Comparison of ENCODE assay signal across 1 cellular context in the genomic region with DNA sequence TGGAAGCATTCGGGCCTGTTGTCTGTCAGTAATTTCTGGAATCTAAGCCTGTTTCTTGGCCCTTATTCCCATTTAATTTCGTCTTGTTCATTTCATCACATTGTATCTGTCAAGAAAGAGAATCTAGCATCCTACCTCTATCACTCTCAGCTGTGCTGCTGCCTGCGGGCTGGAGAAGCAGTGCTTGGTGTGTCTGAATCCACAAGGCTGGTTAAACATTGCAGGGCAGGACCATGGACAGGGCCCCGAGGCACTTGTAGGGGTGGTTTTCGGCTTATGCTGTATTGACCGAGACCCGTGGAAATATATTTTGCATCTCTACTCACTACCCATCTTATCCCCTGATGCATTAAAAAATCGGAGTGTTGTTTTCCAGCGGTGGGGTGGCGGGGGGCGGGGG.
A peak's percentile ranks its signal among the peaks of the same experiment; 100 is the strongest.
TF ChIP-seq lines count a peak whose summit lies in the region.

No MANE protein-coding gene starts in this region.

TF ChIP-seq in HepG2, 621 proteins besides CTCF, POLR2A, EP300 and RAD21 (continued from another document and continues in another):
- TF ChIP-seq, protein P1, sequence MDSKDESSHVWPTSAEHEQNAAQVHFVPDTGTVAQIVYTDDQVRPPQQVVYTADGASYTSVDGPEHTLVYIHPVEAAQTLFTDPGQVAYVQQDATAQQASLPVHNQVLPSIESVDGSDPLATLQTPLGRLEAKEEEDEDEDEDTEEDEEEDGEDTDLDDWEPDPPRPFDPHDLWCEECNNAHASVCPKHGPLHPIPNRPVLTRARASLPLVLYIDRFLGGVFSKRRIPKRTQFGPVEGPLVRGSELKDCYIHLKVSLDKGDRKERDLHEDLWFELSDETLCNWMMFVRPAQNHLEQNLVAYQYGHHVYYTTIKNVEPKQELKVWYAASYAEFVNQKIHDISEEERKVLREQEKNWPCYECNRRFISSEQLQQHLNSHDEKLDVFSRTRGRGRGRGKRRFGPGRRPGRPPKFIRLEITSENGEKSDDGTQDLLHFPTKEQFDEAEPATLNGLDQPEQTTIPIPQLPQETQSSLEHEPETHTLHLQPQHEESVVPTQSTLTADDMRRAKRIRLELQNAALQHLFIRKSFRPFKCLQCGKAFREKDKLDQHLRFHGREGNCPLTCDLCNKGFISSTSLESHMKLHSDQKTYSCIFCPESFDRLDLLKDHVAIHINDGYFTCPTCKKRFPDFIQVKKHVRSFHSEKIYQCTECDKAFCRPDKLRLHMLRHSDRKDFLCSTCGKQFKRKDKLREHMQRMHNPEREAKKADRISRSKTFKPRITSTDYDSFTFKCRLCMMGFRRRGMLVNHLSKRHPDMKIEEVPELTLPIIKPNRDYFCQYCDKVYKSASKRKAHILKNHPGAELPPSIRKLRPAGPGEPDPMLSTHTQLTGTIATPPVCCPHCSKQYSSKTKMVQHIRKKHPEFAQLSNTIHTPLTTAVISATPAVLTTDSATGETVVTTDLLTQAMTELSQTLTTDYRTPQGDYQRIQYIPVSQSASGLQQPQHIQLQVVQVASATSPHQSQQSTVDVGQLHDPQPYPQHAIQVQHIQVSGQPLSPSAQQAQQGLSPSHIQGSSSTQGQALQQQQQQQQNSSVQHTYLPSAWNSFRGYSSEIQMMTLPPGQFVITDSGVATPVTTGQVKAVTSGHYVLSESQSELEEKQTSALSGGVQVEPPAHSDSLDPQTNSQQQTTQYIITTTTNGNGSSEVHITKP (CRISPR knock-in tag; IDR thresholded peaks at IDR 0.05; ENCODE audit: low read depth) = peak; percentile 61; the same call in 1 of the 2 replicates
- TF ChIP-seq MED8 (CRISPR knock-in tag; IDR thresholded peaks at IDR 0.05; ENCODE audit: insufficient replicate concordance) (no peak), FOXK1 (CRISPR knock-in tag; IDR thresholded peaks at IDR 0.05; ENCODE audit: borderline replicate concordance, low read depth) (peak; percentile 57; the same call in 1 of the 2 replicates), ZNF543 (CRISPR knock-in tag; IDR thresholded peaks at IDR 0.05) (no peak), ZFP41 (CRISPR knock-in tag; IDR thresholded peaks at IDR 0.05; ENCODE audit: borderline replicate concordance) (no peak), MBD4 (IDR thresholded peaks at IDR 0.05; ENCODE audit: borderline replicate concordance, low read length) (no peak), SIN3A (IDR thresholded peaks at IDR 0.05; ENCODE audit: borderline replicate concordance, low read depth, low read length) (peak; percentile 49; the same call in 1 of the 2 replicates), ZNF460 (CRISPR knock-in tag; IDR thresholded peaks at IDR 0.05; ENCODE audit: borderline replicate concordance) (no peak), CREB1 (IDR thresholded peaks at IDR 0.05) (no peak), CREB1 (CRISPR knock-in tag; IDR thresholded peaks at IDR 0.05) (no peak), ATAD3A (CRISPR knock-in tag; IDR thresholded peaks at IDR 0.05) (no peak), ZNF263 (CRISPR knock-in tag; IDR thresholded peaks at IDR 0.05) (peak; percentile 45; the same call in 1 of the 2 replicates), SNAI1 (CRISPR knock-in tag; IDR thresholded peaks at IDR 0.05; ENCODE audit: borderline replicate concordance) (no peak), ZNF773 (CRISPR knock-in tag; IDR thresholded peaks at IDR 0.05; ENCODE audit: borderline replicate concordance) (peak; percentile 91; the same call in 1 of the 2 replicates), IRX3 (CRISPR knock-in tag; IDR thresholded peaks at IDR 0.05; ENCODE audit: borderline replicate concordance, low read depth) (no peak; the same call in 1 of the 2 replicates), NFE2 (CRISPR knock-in tag; IDR thresholded peaks at IDR 0.05) (no peak; the same call in 1 of the 2 replicates), ZNF232 (CRISPR knock-in tag; IDR thresholded peaks at IDR 0.05; ENCODE audit: borderline replicate concordance) (peak; percentile 94), ZNF557 (CRISPR knock-in tag; IDR thresholded peaks at IDR 0.05) (0 out of 2 replicates have a peak, but pooled peaks have one; percentile 67), ZNF605 (CRISPR knock-in tag; IDR thresholded peaks at IDR 0.05) (0 out of 2 replicates have a peak, but pooled peaks have one; percentile 21), ZNF746 (CRISPR knock-in tag; IDR thresholded peaks at IDR 0.05) (0 out of 2 replicates have a peak, but pooled peaks have one; percentile 24), XRCC5 (optimal IDR thresholded peaks at IDR 0.05; ENCODE audit: low read length) (peak; percentile 46)
- TF ChIP-seq, protein P2, sequence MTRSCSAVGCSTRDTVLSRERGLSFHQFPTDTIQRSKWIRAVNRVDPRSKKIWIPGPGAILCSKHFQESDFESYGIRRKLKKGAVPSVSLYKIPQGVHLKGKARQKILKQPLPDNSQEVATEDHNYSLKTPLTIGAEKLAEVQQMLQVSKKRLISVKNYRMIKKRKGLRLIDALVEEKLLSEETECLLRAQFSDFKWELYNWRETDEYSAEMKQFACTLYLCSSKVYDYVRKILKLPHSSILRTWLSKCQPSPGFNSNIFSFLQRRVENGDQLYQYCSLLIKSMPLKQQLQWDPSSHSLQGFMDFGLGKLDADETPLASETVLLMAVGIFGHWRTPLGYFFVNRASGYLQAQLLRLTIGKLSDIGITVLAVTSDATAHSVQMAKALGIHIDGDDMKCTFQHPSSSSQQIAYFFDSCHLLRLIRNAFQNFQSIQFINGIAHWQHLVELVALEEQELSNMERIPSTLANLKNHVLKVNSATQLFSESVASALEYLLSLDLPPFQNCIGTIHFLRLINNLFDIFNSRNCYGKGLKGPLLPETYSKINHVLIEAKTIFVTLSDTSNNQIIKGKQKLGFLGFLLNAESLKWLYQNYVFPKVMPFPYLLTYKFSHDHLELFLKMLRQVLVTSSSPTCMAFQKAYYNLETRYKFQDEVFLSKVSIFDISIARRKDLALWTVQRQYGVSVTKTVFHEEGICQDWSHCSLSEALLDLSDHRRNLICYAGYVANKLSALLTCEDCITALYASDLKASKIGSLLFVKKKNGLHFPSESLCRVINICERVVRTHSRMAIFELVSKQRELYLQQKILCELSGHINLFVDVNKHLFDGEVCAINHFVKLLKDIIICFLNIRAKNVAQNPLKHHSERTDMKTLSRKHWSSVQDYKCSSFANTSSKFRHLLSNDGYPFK (CRISPR knock-in tag; IDR thresholded peaks at IDR 0.05; ENCODE audit: borderline replicate concordance) = no peak
- TF ChIP-seq, protein P3, sequence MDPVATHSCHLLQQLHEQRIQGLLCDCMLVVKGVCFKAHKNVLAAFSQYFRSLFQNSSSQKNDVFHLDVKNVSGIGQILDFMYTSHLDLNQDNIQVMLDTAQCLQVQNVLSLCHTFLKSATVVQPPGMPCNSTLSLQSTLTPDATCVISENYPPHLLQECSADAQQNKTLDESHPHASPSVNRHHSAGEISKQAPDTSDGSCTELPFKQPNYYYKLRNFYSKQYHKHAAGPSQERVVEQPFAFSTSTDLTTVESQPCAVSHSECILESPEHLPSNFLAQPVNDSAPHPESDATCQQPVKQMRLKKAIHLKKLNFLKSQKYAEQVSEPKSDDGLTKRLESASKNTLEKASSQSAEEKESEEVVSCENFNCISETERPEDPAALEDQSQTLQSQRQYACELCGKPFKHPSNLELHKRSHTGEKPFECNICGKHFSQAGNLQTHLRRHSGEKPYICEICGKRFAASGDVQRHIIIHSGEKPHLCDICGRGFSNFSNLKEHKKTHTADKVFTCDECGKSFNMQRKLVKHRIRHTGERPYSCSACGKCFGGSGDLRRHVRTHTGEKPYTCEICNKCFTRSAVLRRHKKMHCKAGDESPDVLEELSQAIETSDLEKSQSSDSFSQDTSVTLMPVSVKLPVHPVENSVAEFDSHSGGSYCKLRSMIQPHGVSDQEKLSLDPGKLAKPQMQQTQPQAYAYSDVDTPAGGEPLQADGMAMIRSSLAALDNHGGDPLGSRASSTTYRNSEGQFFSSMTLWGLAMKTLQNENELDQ (CRISPR knock-in tag; IDR thresholded peaks at IDR 0.05; ENCODE audit: borderline replicate concordance) = peak; percentile 89
- TF ChIP-seq, protein P4, sequence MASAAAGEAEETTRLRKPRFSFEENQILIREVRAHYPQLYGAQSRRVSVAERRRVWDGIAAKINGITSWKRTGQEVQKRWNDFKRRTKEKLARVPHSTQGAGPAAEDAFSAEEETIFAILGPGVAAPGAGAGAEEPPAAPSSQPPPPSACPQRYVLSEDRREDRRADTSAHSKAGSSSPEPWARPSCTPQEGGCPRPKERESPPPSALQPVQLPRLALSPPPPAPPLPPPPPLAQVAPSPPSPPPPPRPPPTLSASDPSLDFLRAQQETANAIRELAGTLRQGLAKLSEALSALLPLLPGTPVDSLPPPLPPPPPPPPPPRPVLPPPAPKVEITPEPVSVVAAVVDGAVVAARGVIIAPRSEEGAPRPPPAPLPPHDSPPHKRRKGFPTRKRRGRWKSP (CRISPR knock-in tag; IDR thresholded peaks at IDR 0.05) = peak; percentile 75
- TF ChIP-seq, protein P5, sequence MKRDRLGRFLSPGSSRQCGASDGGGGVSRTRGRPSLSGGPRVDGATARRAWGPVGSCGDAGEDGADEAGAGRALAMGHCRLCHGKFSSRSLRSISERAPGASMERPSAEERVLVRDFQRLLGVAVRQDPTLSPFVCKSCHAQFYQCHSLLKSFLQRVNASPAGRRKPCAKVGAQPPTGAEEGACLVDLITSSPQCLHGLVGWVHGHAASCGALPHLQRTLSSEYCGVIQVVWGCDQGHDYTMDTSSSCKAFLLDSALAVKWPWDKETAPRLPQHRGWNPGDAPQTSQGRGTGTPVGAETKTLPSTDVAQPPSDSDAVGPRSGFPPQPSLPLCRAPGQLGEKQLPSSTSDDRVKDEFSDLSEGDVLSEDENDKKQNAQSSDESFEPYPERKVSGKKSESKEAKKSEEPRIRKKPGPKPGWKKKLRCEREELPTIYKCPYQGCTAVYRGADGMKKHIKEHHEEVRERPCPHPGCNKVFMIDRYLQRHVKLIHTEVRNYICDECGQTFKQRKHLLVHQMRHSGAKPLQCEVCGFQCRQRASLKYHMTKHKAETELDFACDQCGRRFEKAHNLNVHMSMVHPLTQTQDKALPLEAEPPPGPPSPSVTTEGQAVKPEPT (CRISPR knock-in tag; IDR thresholded peaks at IDR 0.05; ENCODE audit: low read depth) = no peak
- TF ChIP-seq, protein P6, sequence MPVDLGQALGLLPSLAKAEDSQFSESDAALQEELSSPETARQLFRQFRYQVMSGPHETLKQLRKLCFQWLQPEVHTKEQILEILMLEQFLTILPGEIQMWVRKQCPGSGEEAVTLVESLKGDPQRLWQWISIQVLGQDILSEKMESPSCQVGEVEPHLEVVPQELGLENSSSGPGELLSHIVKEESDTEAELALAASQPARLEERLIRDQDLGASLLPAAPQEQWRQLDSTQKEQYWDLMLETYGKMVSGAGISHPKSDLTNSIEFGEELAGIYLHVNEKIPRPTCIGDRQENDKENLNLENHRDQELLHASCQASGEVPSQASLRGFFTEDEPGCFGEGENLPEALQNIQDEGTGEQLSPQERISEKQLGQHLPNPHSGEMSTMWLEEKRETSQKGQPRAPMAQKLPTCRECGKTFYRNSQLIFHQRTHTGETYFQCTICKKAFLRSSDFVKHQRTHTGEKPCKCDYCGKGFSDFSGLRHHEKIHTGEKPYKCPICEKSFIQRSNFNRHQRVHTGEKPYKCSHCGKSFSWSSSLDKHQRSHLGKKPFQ (CRISPR knock-in tag; IDR thresholded peaks at IDR 0.05; ENCODE audit: insufficient replicate concordance) = no peak
- TF ChIP-seq, protein P7, sequence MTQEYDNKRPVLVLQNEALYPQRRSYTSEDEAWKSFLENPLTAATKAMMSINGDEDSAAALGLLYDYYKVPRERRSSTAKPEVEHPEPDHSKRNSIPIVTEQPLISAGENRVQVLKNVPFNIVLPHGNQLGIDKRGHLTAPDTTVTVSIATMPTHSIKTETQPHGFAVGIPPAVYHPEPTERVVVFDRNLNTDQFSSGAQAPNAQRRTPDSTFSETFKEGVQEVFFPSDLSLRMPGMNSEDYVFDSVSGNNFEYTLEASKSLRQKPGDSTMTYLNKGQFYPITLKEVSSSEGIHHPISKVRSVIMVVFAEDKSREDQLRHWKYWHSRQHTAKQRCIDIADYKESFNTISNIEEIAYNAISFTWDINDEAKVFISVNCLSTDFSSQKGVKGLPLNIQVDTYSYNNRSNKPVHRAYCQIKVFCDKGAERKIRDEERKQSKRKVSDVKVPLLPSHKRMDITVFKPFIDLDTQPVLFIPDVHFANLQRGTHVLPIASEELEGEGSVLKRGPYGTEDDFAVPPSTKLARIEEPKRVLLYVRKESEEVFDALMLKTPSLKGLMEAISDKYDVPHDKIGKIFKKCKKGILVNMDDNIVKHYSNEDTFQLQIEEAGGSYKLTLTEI (CRISPR knock-in tag; conservative IDR thresholded peaks at IDR 0.05) = no peak
